Comparison of ENCODE assay signal across 8 cellular contexts in the genomic region with DNA sequence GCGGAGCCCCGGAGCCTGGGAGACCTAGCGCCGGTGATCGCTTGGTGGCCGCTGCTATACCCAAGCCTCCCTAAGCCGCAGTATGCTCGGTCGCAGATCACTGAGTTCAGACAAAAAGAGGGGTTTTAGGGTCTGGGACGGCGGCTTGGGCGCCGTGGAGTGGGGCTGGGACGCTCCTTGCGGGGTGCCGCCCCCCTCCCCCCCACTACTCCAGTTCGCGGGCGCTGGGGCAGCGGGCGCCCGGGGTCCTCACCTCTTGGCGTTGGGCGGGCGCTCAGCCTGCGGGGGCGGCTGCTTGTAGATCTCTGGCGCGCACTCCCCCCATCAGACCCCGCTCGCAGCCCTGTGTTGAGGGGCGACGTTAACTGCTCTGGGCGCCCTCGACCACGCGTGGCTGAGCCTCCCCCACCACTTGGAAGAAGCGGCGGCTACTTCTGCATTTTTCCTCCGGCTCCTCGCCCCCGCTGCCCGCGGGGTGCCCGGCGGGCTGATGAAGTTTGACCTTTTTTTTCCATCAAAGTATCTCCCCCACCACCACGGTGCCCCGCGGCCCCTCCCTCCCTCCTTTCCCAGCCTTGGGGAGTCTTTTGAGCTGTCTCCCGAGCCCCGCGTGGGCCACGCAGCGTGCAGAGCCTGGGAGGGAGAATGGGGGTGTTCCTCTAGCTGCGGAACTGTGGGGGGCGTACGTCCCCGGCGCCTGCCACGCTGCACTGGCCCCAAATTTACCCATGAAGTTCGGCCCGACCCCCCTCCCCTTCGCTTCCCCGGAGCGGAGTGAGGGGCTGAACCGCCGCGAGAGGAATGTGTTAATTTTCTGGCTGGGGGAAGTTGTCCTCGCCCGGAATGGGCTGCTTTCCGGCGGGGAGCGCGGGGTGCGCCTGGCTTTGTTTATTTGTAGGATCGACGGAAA. TPM values are rescaled to one million over a fixed set of nuclear protein-coding genes. Genes with fewer than 3 reads are reported as not detected.
DNase-seq lines count a peak whose midpoint lies in the region; ATAC-seq and TF ChIP-seq lines count a peak whose summit lies in the region.

No MANE protein-coding gene starts in this region.

- H3K27me3 Mint-ChIP-seq in CD14-positive monocyte (ENCODE audit: low read depth in 3 of 3): peaks cover 62 to 86% (median 74%) of the 10 kb centered on the region in 3 donors

- H3K4me1 Mint-ChIP-seq in CD14-positive monocyte: peaks cover 67% of the 10 kb centered on the region

- DNase-seq in CD14-positive monocyte (ENCODE audit: low spot score): no peak
- peak; percentile 57 to 59 for DNase-seq in activated T-cell treated with anti-CD3 and anti-CD28 coated beads, Interleukin-2, amount 50 U/mL, for 48 hours
- DNase-seq in left cardiac atrium: peak; percentile 45
- DNase-seq in retina: peak; percentile 72
- no peak for DNase-seq in NCI-H774 (lab: John Stamatoyannopoulos, UW)
- DNase-seq in NCI-H510A treated with DMSO at 0.1 percent for 48 hours (lab: John Stamatoyannopoulos, UW): no peak

- TF ChIP-seq CTCF in CD14-positive monocyte (IDR thresholded peaks at IDR 0.05): no peak

- peak overlapping the region; percentile 66 to 96 (median 89) for H3K27ac Mint-ChIP-seq in CD14-positive monocyte

- H3K9me3 Mint-ChIP-seq in CD14-positive monocyte: peaks cover 0 to 17% (median 3%) of the 10 kb centered on the region in 7 donors

- peaks cover 19 to 37% of the 10 kb centered on the region in 2 donors for H3K36me3 Mint-ChIP-seq in CD14-positive monocyte

- intact Hi-C loops in CD14-positive monocyte (cut with micrococcal nuclease): no loop called here
- intact Hi-C loops in left cardiac atrium (cut with DNase I): no loop called here

- ATAC-seq in HG03354 (IDR thresholded peaks at IDR 0.05; ENCODE audit: poor library complexity, severe bottlenecking, unreplicated experiment) (peak; percentile 6), left cardiac atrium (peak; percentile 2 to 3), HG02763 (IDR thresholded peaks at IDR 0.05; ENCODE audit: unreplicated experiment) (no peak)

- H3K4me3 Mint-ChIP-seq in CD14-positive monocyte: peak overlapping the region; percentile 99 to 100

RNA-seq across cellular contexts. Expression of a gene that starts 1.2 kb away (rescaled TPM):
- polyA plus RNA-seq in CD14-positive monocyte: 10 to 100 TPM; 33.7 to 37.2 TPM
- 10 to 100 TPM; 33.4 to 44.1 TPM for total RNA-seq in left cardiac atrium

Comparison
In these comparisons a context has a peak if more than half of its experiments do, and no peak if none do; other contexts are left out.
1. DNase-seq: peak in activated T-cell treated with anti-CD3 and anti-CD28 coated beads, Interleukin-2, amount 50 U/mL, for 48 hours (2 of 2), left cardiac atrium (single experiment) and retina (single experiment); none in CD14-positive monocyte (single experiment), NCI-H774 (single experiment) and NCI-H510A treated with DMSO at 0.1 percent for 48 hours (single experiment).